In the genomic region with DNA sequence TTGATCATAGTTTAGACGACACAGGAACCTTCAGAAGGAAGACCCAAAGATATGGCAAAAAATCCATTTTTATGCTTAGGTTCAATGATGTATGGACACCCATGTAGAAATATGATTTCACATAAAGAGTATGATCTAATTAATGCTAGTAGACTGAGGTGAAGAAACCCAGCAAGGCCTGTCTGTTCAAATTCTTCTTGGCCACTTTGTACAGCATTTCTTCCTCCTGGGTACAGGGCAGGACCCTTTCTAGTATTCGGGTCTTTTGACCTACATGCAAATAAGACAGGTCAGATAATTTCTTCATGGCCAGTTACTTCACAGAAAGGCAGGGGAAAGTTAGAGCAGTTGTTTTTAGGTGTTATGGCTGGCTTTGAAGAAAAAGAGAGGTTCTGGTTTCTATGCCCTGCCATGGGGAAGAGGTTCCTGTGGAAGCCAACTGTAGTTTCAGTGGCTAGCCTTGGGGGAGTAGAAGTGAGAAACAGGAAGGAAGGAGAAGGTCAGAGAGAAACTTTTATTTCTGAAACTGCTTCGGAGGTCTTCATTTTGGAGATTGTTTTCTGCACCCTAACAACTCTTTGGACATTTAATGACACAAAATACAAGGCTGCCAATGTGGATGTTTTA, we compare ENCODE assay signal across 16 cellular contexts.
A peak's percentile ranks its signal among the peaks of the same experiment; 100 is the strongest.
DNase-seq lines count a peak whose midpoint lies in the region; ATAC-seq and TF ChIP-seq lines count a peak whose summit lies in the region.
"Had no signal": no experiment of that assay in that cellular context is flagged by ENCODE, and none has a peak within 500 bp of the region (broad histone marks: within the 10 kb centered on the region; RNA-seq: fewer than 3 reads in every experiment).

No MANE protein-coding gene starts in this region.

- no peak overlapping the region for H3K4me3 Mint-ChIP-seq in activated CD8-positive, alpha-beta T cell treated with anti-CD3 and anti-CD28 coated beads for 36 hours
- no peak overlapping the region for H3K4me3 Mint-ChIP-seq in activated T-cell treated with anti-CD3 and anti-CD28 coated beads, Interleukin-2, amount 50 U/mL, for 24 hours
- H3K4me3 Mint-ChIP-seq in HFFc6 = no peak overlapping the region

- intact Hi-C loops in activated CD8-positive, alpha-beta T cell treated with anti-CD3 and anti-CD28 coated beads for 36 hours (cut with micrococcal nuclease) = no loop called here

- no peaks in the 10 kb centered on the region for H3K36me3 Mint-ChIP-seq in activated CD8-positive, alpha-beta T cell treated with anti-CD3 and anti-CD28 coated beads for 36 hours (ENCODE audit: low read depth)
- no peaks in the 10 kb centered on the region for H3K36me3 Mint-ChIP-seq in activated T-cell treated with anti-CD3 and anti-CD28 coated beads, Interleukin-2, amount 50 U/mL, for 24 hours (ENCODE audit: low read depth)
- H3K36me3 Mint-ChIP-seq in HFFc6 (ENCODE audit: low read depth) = peaks cover 20% of the 10 kb centered on the region

- H3K27me3 Mint-ChIP-seq in activated CD8-positive, alpha-beta T cell treated with anti-CD3 and anti-CD28 coated beads for 36 hours = no peaks in the 10 kb centered on the region
- H3K27me3 Mint-ChIP-seq in activated T-cell treated with anti-CD3 and anti-CD28 coated beads, Interleukin-2, amount 50 U/mL, for 24 hours = no peaks in the 10 kb centered on the region
- no peaks in the 10 kb centered on the region for H3K27me3 Mint-ChIP-seq in HFFc6 (ENCODE audit: insufficient read depth)

- POLR2A ChIA-PET in activated CD8-positive, alpha-beta T cell treated with anti-CD3 and anti-CD28 coated beads for 36 hours (lab: Charles Lee) = no interaction called here

- no peak for TF ChIP-seq CTCF in activated CD8-positive, alpha-beta T cell treated with anti-CD3 and anti-CD28 coated beads for 36 hours (IDR thresholded peaks at IDR 0.05)
- TF ChIP-seq CTCF in HFFc6 (IDR thresholded peaks at IDR 0.05) = no peak

- DNase-seq in GDM1 (lab: John Stamatoyannopoulos, UW) (peak; percentile 11), Kasumi-1 (lab: John Stamatoyannopoulos, UW) (peak; percentile 64 to 73), HFFc6 (no peak), GM19238 (ENCODE audit: insufficient read length, low spot score) (no peak)
- peak; percentile 32 for DNase-seq in activated CD8-positive, alpha-beta T cell treated with anti-CD3 and anti-CD28 coated beads for 36 hours
- no peak for DNase-seq in activated T-cell treated with anti-CD3 and anti-CD28 coated beads, Interleukin-2, amount 50 U/mL, for 24 hours
- DNase-seq: activated naive CD4-positive, alpha-beta T cell treated with anti-CD3 and anti-CD28 coated beads, Interleukin-2, amount 50 U/mL, for 16 hours; DMS153; effector memory CD4-positive, alpha-beta T cell; GM23248; left ventricle myocardium inferior; NK-92 treated with Interleukin-12 subunit alpha and Interleukin-12 subunit beta, amount 100 ng/mL, for 24 hours; psoas muscle; stimulated activated CD4-positive, alpha-beta T cell treated with anti-CD3 and anti-CD28 coated beads, Interleukin-15, amount 100 ng/mL, for 24 hours had no signal

- H3K4me1 Mint-ChIP-seq in activated CD8-positive, alpha-beta T cell treated with anti-CD3 and anti-CD28 coated beads for 36 hours (ENCODE audit: low read depth) = peaks cover 11% of the 10 kb centered on the region
- peaks cover 7% of the 10 kb centered on the region for H3K4me1 Mint-ChIP-seq in activated T-cell treated with anti-CD3 and anti-CD28 coated beads, Interleukin-2, amount 50 U/mL, for 24 hours (ENCODE audit: low read depth)
- H3K4me1 Mint-ChIP-seq in HFFc6 (ENCODE audit: low read depth) = peaks cover 44% of the 10 kb centered on the region

- peak; percentile 76 for ATAC-seq in GM19452 (IDR thresholded peaks at IDR 0.05; ENCODE audit: unreplicated experiment)
- ATAC-seq in activated CD8-positive, alpha-beta T cell treated with anti-CD3 and anti-CD28 coated beads for 36 hours = peak; percentile 61
- no peak for ATAC-seq in HG03565 (IDR thresholded peaks at IDR 0.05; ENCODE audit: unreplicated experiment)
- ATAC-seq: psoas muscle had no signal

- peak overlapping the region; percentile 31 for H3K27ac Mint-ChIP-seq in activated CD8-positive, alpha-beta T cell treated with anti-CD3 and anti-CD28 coated beads for 36 hours
- no peak overlapping the region for H3K27ac Mint-ChIP-seq in activated T-cell treated with anti-CD3 and anti-CD28 coated beads, Interleukin-2, amount 50 U/mL, for 24 hours
- H3K27ac Mint-ChIP-seq in HFFc6 = no peak overlapping the region

- H3K9me3 Mint-ChIP-seq in activated CD8-positive, alpha-beta T cell treated with anti-CD3 and anti-CD28 coated beads for 36 hours = no peaks in the 10 kb centered on the region
- no peaks in the 10 kb centered on the region for H3K9me3 Mint-ChIP-seq in activated T-cell treated with anti-CD3 and anti-CD28 coated beads, Interleukin-2, amount 50 U/mL, for 24 hours
- H3K9me3 Mint-ChIP-seq in HFFc6 = no peaks in the 10 kb centered on the region

- CTCF ChIA-PET in activated CD8-positive, alpha-beta T cell treated with anti-CD3 and anti-CD28 coated beads for 36 hours (lab: Charles Lee) = no interaction called here

Comparison
In these comparisons a context has a peak if more than half of its experiments do, and no peak if none do; other contexts are left out.
1. DNase-seq: peak in GDM1 (single experiment), Kasumi-1 (2 of 2) and activated CD8-positive, alpha-beta T cell treated with anti-CD3 and anti-CD28 coated beads for 36 hours (single experiment); none in activated T-cell treated with anti-CD3 and anti-CD28 coated beads, Interleukin-2, amount 50 U/mL, for 24 hours (single experiment), HFFc6 (single experiment) and GM19238 (single experiment).